Comparison of ENCODE assay signal across 21 cellular contexts in the genomic region with DNA sequence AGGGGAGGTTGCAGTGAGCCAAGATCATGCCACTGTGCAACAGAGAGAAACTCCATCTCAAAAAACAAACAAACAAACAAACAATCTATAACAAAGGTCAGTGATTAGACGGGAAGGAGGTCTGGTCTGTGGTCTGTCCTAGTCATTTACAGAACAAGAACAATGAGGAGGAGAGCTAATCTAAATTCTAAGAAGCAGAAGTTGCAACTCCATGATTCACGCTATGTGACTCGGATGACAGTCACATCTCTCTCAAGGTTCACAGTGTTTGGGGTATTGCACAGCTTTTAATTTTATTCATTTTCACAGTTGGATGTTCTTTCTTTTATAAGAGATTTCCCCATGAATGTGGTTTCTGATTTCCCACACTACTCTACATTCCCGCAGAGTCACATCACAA.
DNase-seq lines count a peak whose midpoint lies in the region; ATAC-seq and TF ChIP-seq lines count a peak whose summit lies in the region.
"Had no signal": no experiment of that assay in that cellular context is flagged by ENCODE, and none has a peak within 500 bp of the region (broad histone marks: within the 10 kb centered on the region; RNA-seq: fewer than 3 reads in every experiment).

No MANE protein-coding gene starts in this region.

- no peaks in the 10 kb centered on the region for H3K4me1 ChIP-seq in sigmoid colon
- H3K4me1 ChIP-seq: body of pancreas, colonic mucosa, testis had no signal

- peak; percentile 43 for DNase-seq in A172 (ENCODE audit: low spot score)
- DNase-seq in NOMO-1 (lab: John Stamatoyannopoulos, UW; ENCODE audit: unreplicated experiment in 2 of 2): peak; percentile 2 to 49
- DNase-seq in GF-D8 (lab: John Stamatoyannopoulos, UW): no peak
- no peak for DNase-seq in sigmoid colon
- no peak for DNase-seq in CD4-positive, alpha-beta T cell
- DNase-seq in brain microvascular endothelial cell: no peak
- DNase-seq: activated T-cell treated with anti-CD3 and anti-CD28 coated beads, Interleukin-2, amount 50 U/mL, for 48 hours; body of pancreas; colonic mucosa; DMS53; hippocampal formation; naive B cell; NCI-H2081 treated with DMSO at 0.1 percent for 48 hours; T-helper 17 cell; testis had no signal

- H3K36me3 Mint-ChIP-seq in activated T-helper 17 cell treated with anti-CD3 and anti-CD28 coated beads, Interleukin-2, amount 50 U/mL, for 72 hours (ENCODE audit: low read depth): no peaks in the 10 kb centered on the region
- H3K36me3 Mint-ChIP-seq in CD4-positive, alpha-beta T cell (ENCODE audit: low read depth): no peaks in the 10 kb centered on the region
- H3K36me3 Mint-ChIP-seq: activated naive CD4-positive, alpha-beta T cell treated with anti-CD3 and anti-CD28 coated beads, Interleukin-2, amount 50 U/mL, for 72 hours; CD14-positive monocyte; memory B cell; naive B cell had no signal

- no peak overlapping the region for H3K4me3 Mint-ChIP-seq in activated T-helper 17 cell treated with anti-CD3 and anti-CD28 coated beads, Interleukin-2, amount 50 U/mL, for 72 hours
- H3K4me3 Mint-ChIP-seq in CD4-positive, alpha-beta T cell: no peak overlapping the region
- H3K4me3 Mint-ChIP-seq: CD14-positive monocyte, memory B cell, naive B cell, T-helper 17 cell had no signal

- TF ChIP-seq EP300 in sigmoid colon (IDR thresholded peaks at IDR 0.05): no peak

- H3K4me3 ChIP-seq in sigmoid colon (no peak overlapping the region), brain microvascular endothelial cell (ENCODE audit: low read depth, low read length) (no peak overlapping the region)
- H3K4me3 ChIP-seq: body of pancreas, colonic mucosa, SJSA1, testis had no signal

- CTCF ChIA-PET in CD4-positive, alpha-beta T cell (lab: Charles Lee): no interaction called here

- H3K9me3 Mint-ChIP-seq in activated T-helper 17 cell treated with anti-CD3 and anti-CD28 coated beads, Interleukin-2, amount 50 U/mL, for 72 hours: no peaks in the 10 kb centered on the region
- H3K9me3 Mint-ChIP-seq in CD4-positive, alpha-beta T cell: no peaks in the 10 kb centered on the region

- in situ Hi-C loops in brain microvascular endothelial cell (cut with HindIII; ENCODE audit: low pct_ligation_motif_present, low sequenced_read_pairs): no loop called here

- no peak for TF ChIP-seq POLR2A in sigmoid colon (IDR thresholded peaks at IDR 0.05)

- no peaks in the 10 kb centered on the region for H3K27me3 Mint-ChIP-seq in activated T-helper 17 cell treated with anti-CD3 and anti-CD28 coated beads, Interleukin-2, amount 50 U/mL, for 72 hours
- H3K27me3 Mint-ChIP-seq in CD4-positive, alpha-beta T cell: no peaks in the 10 kb centered on the region

- H3K9me3 ChIP-seq in sigmoid colon: no peaks in the 10 kb centered on the region
- no peaks in the 10 kb centered on the region for H3K9me3 ChIP-seq in CD4-positive, alpha-beta T cell (ENCODE audit: control insufficient read depth, low read length)
- H3K9me3 ChIP-seq: body of pancreas, colonic mucosa, SJSA1, testis had no signal

- intact Hi-C loops in sigmoid colon (cut with DNase I): no loop called here
- intact Hi-C loops in CD4-positive, alpha-beta T cell (cut with DNase I, micrococcal nuclease): no loop called here

- POLR2A ChIA-PET in CD4-positive, alpha-beta T cell (lab: Charles Lee): no interaction called here

- 84 to 88% methylated on average over 4 of the region's 4 CpGs for WGBS in sigmoid colon, 2 donors

- no peaks in the 10 kb centered on the region for H3K4me1 Mint-ChIP-seq in activated T-helper 17 cell treated with anti-CD3 and anti-CD28 coated beads, Interleukin-2, amount 50 U/mL, for 72 hours
- no peaks in the 10 kb centered on the region for H3K4me1 Mint-ChIP-seq in CD4-positive, alpha-beta T cell (ENCODE audit: low read depth)
- H3K4me1 Mint-ChIP-seq: memory B cell, naive B cell, T-helper 17 cell had no signal

- no peak overlapping the region for H3K27ac ChIP-seq in sigmoid colon
- no peak overlapping the region for H3K27ac ChIP-seq in CD4-positive, alpha-beta T cell (ENCODE audit: low read depth, low read length)
- no peak overlapping the region for H3K27ac ChIP-seq in brain microvascular endothelial cell
- H3K27ac ChIP-seq: body of pancreas, colonic mucosa, SJSA1, testis had no signal

- TF ChIP-seq CTCF in sigmoid colon (IDR thresholded peaks at IDR 0.05) (no peak), brain microvascular endothelial cell (IDR thresholded peaks at IDR 0.05; ENCODE audit: low read depth, low read length, missing control alignments) (no peak)
- TF ChIP-seq CTCF in CD4-positive, alpha-beta T cell (IDR thresholded peaks at IDR 0.05): no peak

- H3K36me3 ChIP-seq in sigmoid colon (no peaks in the 10 kb centered on the region), brain microvascular endothelial cell (replicated peaks) (no peaks in the 10 kb centered on the region)
- H3K36me3 ChIP-seq: colonic mucosa, SJSA1 had no signal

- no peaks in the 10 kb centered on the region for H3K27me3 ChIP-seq in sigmoid colon
- H3K27me3 ChIP-seq in CD4-positive, alpha-beta T cell (ENCODE audit: control insufficient read depth, insufficient read depth, low read length): no peaks in the 10 kb centered on the region
- no peaks in the 10 kb centered on the region for H3K27me3 ChIP-seq in brain microvascular endothelial cell (replicated peaks)
- H3K27me3 ChIP-seq: body of pancreas, colonic mucosa, SJSA1, testis had no signal

- ATAC-seq in GM19463 (IDR thresholded peaks at IDR 0.05; ENCODE audit: unreplicated experiment): peak; percentile 55
- peak; percentile 56 for ATAC-seq in activated T-helper 17 cell treated with anti-CD3 and anti-CD28 coated beads, Interleukin-2, amount 50 U/mL, for 72 hours (replicated peaks)
- ATAC-seq in CD4-positive, alpha-beta T cell (ENCODE audit: poor library complexity): no peak
- ATAC-seq: body of pancreas, T-helper 17 cell had no signal

- no peak overlapping the region for H3K27ac Mint-ChIP-seq in activated T-helper 17 cell treated with anti-CD3 and anti-CD28 coated beads, Interleukin-2, amount 50 U/mL, for 72 hours
- H3K27ac Mint-ChIP-seq in CD4-positive, alpha-beta T cell: no peak overlapping the region
- H3K27ac Mint-ChIP-seq: activated naive CD4-positive, alpha-beta T cell treated with anti-CD3 and anti-CD28 coated beads, Interleukin-2, amount 50 U/mL, for 72 hours; memory B cell; naive B cell; T-helper 17 cell had no signal

Comparison
In these comparisons a context has a peak if more than half of its experiments do, and no peak if none do; other contexts are left out.
1. DNase-seq: peak in A172 (single experiment) and NOMO-1 (2 of 2); none in GF-D8 (single experiment), sigmoid colon (single experiment), CD4-positive, alpha-beta T cell (0 of 10) and brain microvascular endothelial cell (single experiment).